ENCODE assay signal across 8 cellular contexts in the genomic region with DNA sequence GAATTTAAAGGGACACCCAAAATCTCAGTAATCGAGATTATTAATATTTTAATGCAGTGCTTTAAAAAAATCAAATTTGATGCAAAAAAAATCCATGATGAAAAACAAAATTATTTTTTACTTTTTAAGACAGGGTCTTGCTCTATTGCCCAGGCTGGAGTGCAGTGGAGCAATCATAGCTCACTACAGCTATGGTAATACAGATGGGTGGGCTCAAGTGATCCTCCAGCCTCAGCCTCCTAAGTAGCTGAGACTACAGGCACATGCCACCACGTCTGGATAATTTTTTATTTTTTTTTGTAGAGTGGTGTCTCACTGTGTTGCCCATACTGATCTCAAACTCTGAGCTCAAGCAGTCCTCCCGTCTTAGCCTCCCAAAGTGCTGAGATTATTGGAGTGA.
"Had no signal": no experiment of that assay in that cellular context is flagged by ENCODE, and none has a peak within 500 bp of the region (broad histone marks: within the 10 kb centered on the region; RNA-seq: fewer than 3 reads in every experiment).

No MANE protein-coding gene starts in this region.

- H3K4me3 ChIP-seq: GM12878 had no signal

- FAIRE-seq: G401.6, GM12878, GM12891, GM12892, GM18507, GM19239 had no signal

- ATAC-seq: GM12878 had no signal

- DNase-seq: GDM1, GF-D8 had no signal
